Comparison of ENCODE assay signal across 14 cellular contexts in the genomic region with DNA sequence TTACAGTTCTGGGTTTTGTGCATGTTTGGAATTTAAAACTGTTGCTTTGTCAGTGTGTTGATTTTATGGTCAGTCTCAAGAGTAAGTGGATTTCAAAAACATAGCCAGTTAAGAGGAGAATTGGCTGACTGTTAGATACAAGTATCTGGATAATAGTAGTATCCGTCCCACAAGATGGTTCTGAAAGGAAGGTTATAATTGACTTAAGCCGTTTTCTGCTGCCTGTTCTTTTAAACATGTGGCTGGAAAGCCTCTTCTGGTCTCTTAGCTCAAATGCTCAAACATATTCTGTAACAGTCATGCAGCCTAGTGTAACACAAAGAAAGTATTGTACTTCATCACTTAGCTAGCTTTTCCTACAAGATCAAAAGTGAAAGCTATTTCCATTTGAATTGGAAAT.
DNase-seq lines count a peak whose midpoint lies in the region; ATAC-seq lines count a peak whose summit lies in the region.
"Had no signal": no experiment of that assay in that cellular context is flagged by ENCODE, and none has a peak within 500 bp of the region (broad histone marks: within the 10 kb centered on the region; RNA-seq: fewer than 3 reads in every experiment).

No MANE protein-coding gene starts in this region.

- no peaks in the 10 kb centered on the region for H3K9me3 ChIP-seq in stomach smooth muscle (ENCODE audit: control insufficient read depth in 2 of 2, low read length in 2 of 2)

- H3K27ac ChIP-seq in stomach smooth muscle (ENCODE audit: low read length): no peak overlapping the region
- H3K27ac ChIP-seq: 22Rv1 had no signal

- H3K4me3 ChIP-seq in stomach smooth muscle (ENCODE audit: low read length in 2 of 2): peak overlapping the region; percentile 7 to 31

- no peaks in the 10 kb centered on the region for H3K36me3 ChIP-seq in stomach smooth muscle (ENCODE audit: control insufficient read depth in 2 of 2, insufficient read depth in 2 of 2, low read length in 2 of 2)

- intact Hi-C loops in left ventricle myocardium superior (cut with micrococcal nuclease): no loop called here

- ATAC-seq in left ventricle myocardium superior: peak; percentile 45
- ATAC-seq: activated CD8-positive, alpha-beta T cell treated with anti-CD3 and anti-CD28 coated beads, Interleukin-2, amount 10 ng/mL, durations not matched to agents 7 days and 5 days; activated naive CD4-positive, alpha-beta T cell treated with anti-CD3 and anti-CD28 coated beads, Interleukin-2, amount 50 U/mL, for 72 hours; stimulated activated naive B cell treated with anti-CD40 and anti-IgM and Interleukin-4, amounts not matched to agents 10 μg/mL and 1 μg/mL and 100 μg/mL, for 72 hours had no signal

- no peaks in the 10 kb centered on the region for H3K27me3 ChIP-seq in stomach smooth muscle (ENCODE audit: control insufficient read depth in 1 of 2, insufficient read depth in 2 of 2, low read length in 2 of 2)

- H3K4me1 ChIP-seq in stomach smooth muscle (ENCODE audit: control insufficient read depth, insufficient read depth, low read length): no peaks in the 10 kb centered on the region

- no peak overlapping the region for H3K9ac ChIP-seq in stomach smooth muscle (ENCODE audit: low read length in 2 of 2)

- DNase-seq in NCI-H1092 treated with DMSO at 0.1 percent for 48 hours (lab: John Stamatoyannopoulos, UW): peak; percentile 56
- no peak for DNase-seq in NCI-H1092 (lab: John Stamatoyannopoulos, UW)
- DNase-seq in SK-MEL-5 (ENCODE audit: low read depth, low spot score): peak; percentile 81
- no peak for DNase-seq in left ventricle myocardium superior
- no peak for DNase-seq in cortex of kidney (lab: John Stamatoyannopoulos, UW)
- no peak for DNase-seq in RKO (ENCODE audit: low spot score)
- DNase-seq in amniotic stem cell (lab: John Stamatoyannopoulos, UW): no peak
- DNase-seq: activated CD8-positive, alpha-beta T cell treated with anti-CD3 and anti-CD28 coated beads, Interleukin-2, amount 10 ng/mL, durations not matched to agents 7 days and 5 days; NK-92 treated with Interleukin-12 subunit alpha and Interleukin-12 subunit beta, amount 100 ng/mL, for 24 hours; stimulated activated naive B cell treated with anti-CD40 and anti-IgM and Interleukin-4, amounts not matched to agents 10 μg/mL and 1 μg/mL and 100 μg/mL, for 72 hours; T-helper 2 cell had no signal

- in situ Hi-C loops in SK-MEL-5 (cut with HindIII; ENCODE audit: low pct_unique_long_range_greater_than_20kb, low sequenced_read_pairs): no loop called here

Comparison
In these comparisons a context has a peak if more than half of its experiments do, and no peak if none do; other contexts are left out.
1. DNase-seq: peak in NCI-H1092 treated with DMSO at 0.1 percent for 48 hours (single experiment) and SK-MEL-5 (single experiment); none in NCI-H1092 (single experiment), left ventricle myocardium superior (single experiment), cortex of kidney (single experiment), RKO (single experiment) and amniotic stem cell (single experiment).